In genomic region chr5:125203039-125203438, GRCh38 we compare ENCODE assay signal across 18 cellular contexts.
DNase-seq lines count a peak whose midpoint lies in the region; ATAC-seq and TF ChIP-seq lines count a peak whose summit lies in the region.
"Had no signal": no experiment of that assay in that cellular context is flagged by ENCODE, and none has a peak within 500 bp of the region (broad histone marks: within the 10 kb centered on the region; RNA-seq: fewer than 3 reads in every experiment).

No MANE protein-coding gene starts in this region.

- intact Hi-C loops in left cardiac atrium (cut with DNase I) (no loop called here), breast epithelium (cut with DNase I; ENCODE audit: low total_unique reads) (no loop called here)

- DNase-seq in left cardiac atrium (no peak), retina (no peak), breast epithelium (ENCODE audit: low spot score in 2 of 2) (no peak)
- DNase-seq: Calu3, Kasumi-1, NCI-H1105, NCI-H146, NCI-H1930, NCI-H2107, NCI-H524, NCI-H774, SHP77 treated with DMSO at 0.1 percent for 48 hours, SW 1271 had no signal

- no peak overlapping the region for H3K4me3 Mint-ChIP-seq in brain

- H3K9me3 Mint-ChIP-seq in brain: peaks cover 0 to 11% (median 3%) of the 10 kb centered on the region in 5 experiments

- H3K27ac Mint-ChIP-seq in brain: peak overlapping the region in 3 of 5 experiments; percentile 89 to 94 (median 91)

- no peak for TF ChIP-seq CTCF in brain (conservative IDR thresholded peaks at IDR 0.05)
- no peak for TF ChIP-seq CTCF in parathyroid adenoma (IDR thresholded peaks at IDR 0.05)
- TF ChIP-seq CTCF in breast epithelium (IDR thresholded peaks at IDR 0.05): no peak

- H3K36me3 ChIP-seq in parathyroid adenoma (ENCODE audit: control insufficient read depth, insufficient read depth, low read length) (no peaks in the 10 kb centered on the region), breast epithelium (no peaks in the 10 kb centered on the region)

- no peak for TF ChIP-seq POLR2A in breast epithelium (IDR thresholded peaks at IDR 0.05)

- peaks cover 65% of the 10 kb centered on the region for H3K4me1 Mint-ChIP-seq in brain

- H3K27me3 ChIP-seq in parathyroid adenoma (ENCODE audit: control insufficient read depth, insufficient read depth, low read length): no peaks in the 10 kb centered on the region
- H3K27me3 ChIP-seq in breast epithelium: no peaks in the 10 kb centered on the region

- H3K27ac ChIP-seq in parathyroid adenoma: no peak overlapping the region
- H3K27ac ChIP-seq in breast epithelium: no peak overlapping the region

- H3K4me3 ChIP-seq in parathyroid adenoma (ENCODE audit: low read depth, low read length): no peak overlapping the region
- H3K4me3 ChIP-seq in breast epithelium: no peak overlapping the region
- H3K4me3 ChIP-seq: K562 had no signal

- H3K4me2 ChIP-seq in parathyroid adenoma (ENCODE audit: low read length): no peak overlapping the region

- no peaks in the 10 kb centered on the region for H3K36me3 Mint-ChIP-seq in brain

- no peak overlapping the region for H3K9ac ChIP-seq in parathyroid adenoma

- peak; percentile 38 for ATAC-seq in GM18511 (IDR thresholded peaks at IDR 0.05; ENCODE audit: unreplicated experiment)
- ATAC-seq in HG03565 (IDR thresholded peaks at IDR 0.05; ENCODE audit: unreplicated experiment): peak; percentile 59
- ATAC-seq in left cardiac atrium: no peak
- ATAC-seq: K562 had no signal

- H3K4me1 ChIP-seq in parathyroid adenoma (peaks cover 30% of the 10 kb centered on the region), breast epithelium (no peaks in the 10 kb centered on the region)

- peaks cover 7% of the 10 kb centered on the region for H3K27me3 Mint-ChIP-seq in brain

- peak overlapping the region; percentile 57 for H2AFZ ChIP-seq in parathyroid adenoma

- H3K9me3 ChIP-seq in parathyroid adenoma (ENCODE audit: control insufficient read depth, low read length) (no peaks in the 10 kb centered on the region), breast epithelium (no peaks in the 10 kb centered on the region)

- H3K79me2 ChIP-seq in parathyroid adenoma: no peaks in the 10 kb centered on the region

Comparison
In these comparisons a context has a peak if more than half of its experiments do, and no peak if none do; other contexts are left out.
1. ATAC-seq: peak in GM18511 (single experiment) and HG03565 (single experiment); none in left cardiac atrium (0 of 2).